Comparison of ENCODE assay signal across 1 cellular context in the genomic region with DNA sequence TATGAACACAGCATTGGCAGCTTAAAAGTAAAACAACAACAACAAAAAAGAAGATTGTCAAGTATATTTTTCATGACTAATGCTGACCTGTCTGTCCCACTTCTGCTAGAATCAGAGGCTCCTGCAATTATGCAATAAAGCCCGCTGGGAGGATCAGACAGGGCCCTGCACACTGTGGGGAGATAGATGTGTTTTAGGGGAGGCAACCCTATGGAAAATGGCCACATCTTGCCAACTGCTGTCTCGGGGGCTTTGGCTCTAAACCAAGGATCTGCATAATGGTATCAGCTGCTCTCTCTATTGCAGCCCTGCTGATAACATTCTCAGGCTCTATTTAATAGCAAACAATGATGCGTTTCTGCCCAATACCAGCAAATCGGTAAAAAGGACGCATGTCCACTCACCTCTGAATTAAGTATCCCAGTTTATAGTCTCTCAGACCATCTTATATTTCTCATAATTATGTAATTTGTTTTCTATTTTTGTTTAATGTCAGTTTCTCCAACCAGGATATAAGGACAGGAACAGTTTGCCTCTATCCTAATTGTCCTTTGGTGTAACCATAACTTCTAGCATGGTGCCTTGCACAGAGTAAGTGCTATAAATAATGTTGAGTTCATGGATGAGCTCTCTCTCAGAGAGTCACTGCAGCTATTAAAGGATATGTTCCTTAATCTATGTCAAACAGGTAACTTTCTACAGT.
TF ChIP-seq lines count a peak whose summit lies in the region.

No MANE protein-coding gene starts in this region.

TF ChIP-seq in SK-N-SH, 30 proteins besides CTCF, POLR2A, EP300 and RAD21 (continued from another document):
- TF ChIP-seq, protein P1, sequence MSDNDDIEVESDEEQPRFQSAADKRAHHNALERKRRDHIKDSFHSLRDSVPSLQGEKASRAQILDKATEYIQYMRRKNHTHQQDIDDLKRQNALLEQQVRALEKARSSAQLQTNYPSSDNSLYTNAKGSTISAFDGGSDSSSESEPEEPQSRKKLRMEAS (IDR thresholded peaks at IDR 0.05; ENCODE audit: low read depth) = no peak
- 0 out of 2 replicates have a peak, but pooled peaks have one; percentile 43 for TF ChIP-seq MXI1 (IDR thresholded peaks at IDR 0.05; ENCODE audit: low read depth, low read length)
